22 cellular contexts compared by ENCODE assay signal in genomic region chr14:22748188-22748587, GRCh38. TPM values are rescaled to one million over a fixed set of nuclear protein-coding genes. Genes with fewer than 3 reads are reported as not detected.
A peak's percentile ranks its signal among the peaks of the same experiment; 100 is the strongest.
DNase-seq lines count a peak whose midpoint lies in the region; ATAC-seq and TF ChIP-seq lines count a peak whose summit lies in the region.
"Had no signal": no experiment of that assay in that cellular context is flagged by ENCODE, and none has a peak within 500 bp of the region (broad histone marks: within the 10 kb centered on the region; RNA-seq: fewer than 3 reads in every experiment).

No MANE protein-coding gene starts in this region.

- no peak for ATAC-seq in GM23338
- no peak for ATAC-seq in GM19023 (IDR thresholded peaks at IDR 0.05; ENCODE audit: unreplicated experiment)
- no peak for ATAC-seq in GM18519 (IDR thresholded peaks at IDR 0.05; ENCODE audit: low FRiP score, unreplicated experiment)
- ATAC-seq in HG02870 (IDR thresholded peaks at IDR 0.05; ENCODE audit: unreplicated experiment) = no peak
- ATAC-seq: activated CD4-positive, alpha-beta T cell treated with anti-CD3 and anti-CD28 coated beads for 36 hours; activated T-cell treated with anti-CD3 and anti-CD28 coated beads, Interleukin-2, amount 50 U/mL, for 4 hours; effector memory CD8-positive, alpha-beta T cell; esophagus mucosa; foreskin keratinocyte had no signal

- H3K9me2 ChIP-seq in GM23338 (ENCODE audit: insufficient read depth) = no peaks in the 10 kb centered on the region

- H3K79me2 ChIP-seq in ACC112 (ENCODE audit: control insufficient read depth, insufficient read depth, low read length, unreplicated experiment) (no peaks in the 10 kb centered on the region), GM23338 (replicated peaks; ENCODE audit: insufficient read depth) (no peaks in the 10 kb centered on the region), OCI-LY3 (ENCODE audit: low read length) (no peaks in the 10 kb centered on the region)

- H3K27ac ChIP-seq in ACC112 (ENCODE audit: low read depth, low read length) (no peak overlapping the region), GM23338 (ENCODE audit: low read depth) (no peak overlapping the region), OCI-LY3 (ENCODE audit: low read length) (peak overlapping the region; percentile 8), neutrophil (peak overlapping the region; percentile 55)
- H3K27ac ChIP-seq in effector memory CD4-positive, alpha-beta T cell (ENCODE audit: insufficient read depth, low read length, poor library complexity, severe bottlenecking) = no peak overlapping the region
- H3K27ac ChIP-seq: adrenal gland, breast epithelium, foreskin keratinocyte, PC-9 had no signal

- H2AFZ ChIP-seq in ACC112 (ENCODE audit: low read length, unreplicated experiment) (peak overlapping the region; percentile 21), GM23338 (peak overlapping the region; percentile 89; the same call in 1 of the 2 replicates), OCI-LY3 (ENCODE audit: low read depth, low read length) (peak overlapping the region; percentile 78)
- H2AFZ ChIP-seq: PC-9 had no signal

- H3K9ac ChIP-seq in OCI-LY3 (ENCODE audit: low read length) = peak overlapping the region; percentile 2; the same call in 1 of the 2 replicates

- H3K9me3 ChIP-seq in OCI-LY3 (ENCODE audit: insufficient read depth, low read length) = no peaks in the 10 kb centered on the region
- H3K9me3 ChIP-seq in neutrophil = no peaks in the 10 kb centered on the region
- H3K9me3 ChIP-seq in effector memory CD4-positive, alpha-beta T cell (ENCODE audit: control insufficient read depth, low read length) = no peaks in the 10 kb centered on the region
- H3K9me3 ChIP-seq: adrenal gland, breast epithelium had no signal

- no peak for DNase-seq in GM23338 (ENCODE audit: low spot score)
- no peak for DNase-seq in effector memory CD4-positive, alpha-beta T cell
- DNase-seq: activated CD4-positive, alpha-beta T cell treated with anti-CD3 and anti-CD28 coated beads for 36 hours; activated T-cell treated with anti-CD3 and anti-CD28 coated beads, Interleukin-2, amount 50 U/mL, for 4 hours; CD4-positive, alpha-beta T cell; effector memory CD8-positive, alpha-beta T cell; foreskin keratinocyte; NCI-H1694; NCI-H526 treated with DMSO at 0.1 percent for 48 hours; PC-9; Right ventricle myocardium superior; stimulated activated CD8-positive, alpha-beta memory T cell treated with anti-CD3 and anti-CD28 coated beads, Interleukin-4, amount 100 ng/mL, for 48 hours had no signal

- H3K4me2 ChIP-seq in GM23338 = no peak overlapping the region; the same call in 1 of the 2 replicates
- H3K4me2 ChIP-seq in OCI-LY3 (ENCODE audit: low read length) = peak overlapping the region; percentile 76
- H3K4me2 ChIP-seq: PC-9 had no signal

- peaks cover 2% of the 10 kb centered on the region for H3K27me3 Mint-ChIP-seq in GM23338 (ENCODE audit: insufficient read depth, low read depth, poor library complexity)

- TF ChIP-seq CTCF in GM23338 (conservative IDR thresholded peaks at IDR 0.05; ENCODE audit: low read depth in 2 of 2) (no peak), OCI-LY3 (IDR thresholded peaks at IDR 0.05; ENCODE audit: low read depth, low read length) (no peak), neutrophil (IDR thresholded peaks at IDR 0.05) (no peak)

- no peaks in the 10 kb centered on the region for H3F3A ChIP-seq in GM23338 (replicated peaks; ENCODE audit: low read depth)

- H3K4me3 Mint-ChIP-seq in GM23338 = no peak overlapping the region
- H3K4me3 Mint-ChIP-seq: activated CD4-positive, alpha-beta T cell treated with anti-CD3 and anti-CD28 coated beads for 36 hours; activated T-cell treated with anti-CD3 and anti-CD28 coated beads, Interleukin-2, amount 50 U/mL, for 4 hours; CD4-positive, alpha-beta T cell; effector memory CD8-positive, alpha-beta T cell; neural crest cell had no signal

- H3K27me3 ChIP-seq in ACC112 (ENCODE audit: insufficient read depth, low read length) (no peaks in the 10 kb centered on the region), GM23338 (ENCODE audit: insufficient read depth) (no peaks in the 10 kb centered on the region), OCI-LY3 (ENCODE audit: low read depth, low read length) (no peaks in the 10 kb centered on the region), neutrophil (no peaks in the 10 kb centered on the region)
- no peaks in the 10 kb centered on the region for H3K27me3 ChIP-seq in effector memory CD4-positive, alpha-beta T cell (replicated peaks; ENCODE audit: control insufficient read depth, insufficient read depth, low read length, poor library complexity, severe bottlenecking)
- H3K27me3 ChIP-seq: adrenal gland, breast epithelium had no signal

- H3K4me3 ChIP-seq in ACC112 (ENCODE audit: low read depth, low read length) = no peak overlapping the region
- H3K4me3 ChIP-seq in GM23338 = no peak overlapping the region
- peak overlapping the region; percentile 55 for H3K4me3 ChIP-seq in OCI-LY3 (ENCODE audit: low read length)
- H3K4me3 ChIP-seq in neutrophil (ENCODE audit: low read depth in 1 of 2, low read length in 1 of 2) = no peak overlapping the region
- no peak overlapping the region for H3K4me3 ChIP-seq in effector memory CD4-positive, alpha-beta T cell (ENCODE audit: insufficient read depth, low read depth, low read length, poor library complexity, severe bottlenecking)
- H3K4me3 ChIP-seq: adrenal gland, breast epithelium, PC-9 had no signal

- peaks cover 15% of the 10 kb centered on the region for H3K4me1 Mint-ChIP-seq in GM23338

- no peaks in the 10 kb centered on the region for H3K4me1 ChIP-seq in ACC112 (ENCODE audit: control insufficient read depth, insufficient read depth, low read length, unreplicated experiment)
- peaks cover 13% of the 10 kb centered on the region for H3K4me1 ChIP-seq in GM23338 (ENCODE audit: insufficient read depth)
- peaks cover 21% of the 10 kb centered on the region for H3K4me1 ChIP-seq in OCI-LY3 (ENCODE audit: low read length)
- H3K4me1 ChIP-seq in neutrophil (ENCODE audit: control insufficient read depth in 1 of 2, insufficient read depth in 1 of 2, low read depth in 1 of 2, low read length in 1 of 2) = peaks cover 10% of the 10 kb centered on the region in 2 experiments
- no peaks in the 10 kb centered on the region for H3K4me1 ChIP-seq in effector memory CD4-positive, alpha-beta T cell (ENCODE audit: control insufficient read depth, insufficient read depth, low read length, poor library complexity, severe bottlenecking)
- H3K4me1 ChIP-seq: breast epithelium, foreskin keratinocyte had no signal

- H3K9me3 Mint-ChIP-seq in GM23338 = no peaks in the 10 kb centered on the region
- H3K9me3 Mint-ChIP-seq: activated T-cell treated with anti-CD3 and anti-CD28 coated beads, Interleukin-2, amount 50 U/mL, for 4 hours; CD4-positive, alpha-beta T cell; effector memory CD8-positive, alpha-beta T cell; neural crest cell had no signal

- H3K36me3 Mint-ChIP-seq in GM23338 (ENCODE audit: low read depth) = no peaks in the 10 kb centered on the region

- no peaks in the 10 kb centered on the region for H3K36me3 ChIP-seq in ACC112 (ENCODE audit: insufficient read depth, low read length)
- no peaks in the 10 kb centered on the region for H3K36me3 ChIP-seq in GM23338 (ENCODE audit: insufficient read depth)
- no peaks in the 10 kb centered on the region for H3K36me3 ChIP-seq in OCI-LY3 (replicated peaks; ENCODE audit: low read depth, low read length)
- no peaks in the 10 kb centered on the region for H3K36me3 ChIP-seq in neutrophil
- no peaks in the 10 kb centered on the region for H3K36me3 ChIP-seq in effector memory CD4-positive, alpha-beta T cell (ENCODE audit: control insufficient read depth, insufficient read depth, low read length)
- H3K36me3 ChIP-seq: adrenal gland, breast epithelium had no signal

- H3K27ac Mint-ChIP-seq in GM23338 = no peak overlapping the region; the same call in 1 of the 2 replicates
- H3K27ac Mint-ChIP-seq: activated CD4-positive, alpha-beta T cell treated with anti-CD3 and anti-CD28 coated beads for 36 hours; CD4-positive, alpha-beta T cell had no signal

- H4K20me1 ChIP-seq in GM23338 (replicated peaks; ENCODE audit: insufficient read depth) (no peaks in the 10 kb centered on the region), OCI-LY3 (ENCODE audit: insufficient read depth, low read length) (no peaks in the 10 kb centered on the region)

TF ChIP-seq in GM23338, 12 proteins besides CTCF, POLR2A, EP300 and RAD21 (continues in another document):
- TF ChIP-seq POLR2AphosphoS5 (IDR thresholded peaks at IDR 0.05; ENCODE audit: low read depth) = no peak
- TF ChIP-seq CREB1 (CRISPR knock-in tag; IDR thresholded peaks at IDR 0.05; ENCODE audit: low read depth) = no peak
- no peak for TF ChIP-seq EZH2phosphoT487 (IDR thresholded peaks at IDR 0.05; ENCODE audit: unreplicated experiment)
- no peak for TF ChIP-seq EZH2 (IDR thresholded peaks at IDR 0.05; ENCODE audit: low read depth, unreplicated experiment)
- TF ChIP-seq STAT1 (IDR thresholded peaks at IDR 0.05; ENCODE audit: unreplicated experiment) = no peak
- no peak for TF ChIP-seq JUNB (IDR thresholded peaks at IDR 0.05; ENCODE audit: unreplicated experiment)

RNA-seq across cellular contexts. Expression of gene OXA1L, which starts 18.3 kb away (rescaled TPM):
- 89.9 and 91.7 TPM in 2 replicates for total RNA-seq in GM23338 (2014; rRNA removed; shearing (Covaris generic))
- polyA plus RNA-seq in GM23338 (2016; fragmentation: Nextera tagmentation; extraction: Ambion mirVana) = 57.6 and 61.7 TPM in 2 replicates

Comparison
In these comparisons a context has a peak if more than half of its experiments do, and no peak if none do; other contexts are left out.
1. H2AFZ ChIP-seq: peak in every context shown above with its lines; median percentile 89 in GM23338; 78 in OCI-LY3; 21 in ACC112.
2. H3K27ac ChIP-seq: peak in OCI-LY3 (single experiment) and neutrophil (single experiment); none in ACC112 (single experiment), GM23338 (single experiment) and effector memory CD4-positive, alpha-beta T cell (single experiment).